26 cellular contexts compared by ENCODE assay signal in the genomic region with DNA sequence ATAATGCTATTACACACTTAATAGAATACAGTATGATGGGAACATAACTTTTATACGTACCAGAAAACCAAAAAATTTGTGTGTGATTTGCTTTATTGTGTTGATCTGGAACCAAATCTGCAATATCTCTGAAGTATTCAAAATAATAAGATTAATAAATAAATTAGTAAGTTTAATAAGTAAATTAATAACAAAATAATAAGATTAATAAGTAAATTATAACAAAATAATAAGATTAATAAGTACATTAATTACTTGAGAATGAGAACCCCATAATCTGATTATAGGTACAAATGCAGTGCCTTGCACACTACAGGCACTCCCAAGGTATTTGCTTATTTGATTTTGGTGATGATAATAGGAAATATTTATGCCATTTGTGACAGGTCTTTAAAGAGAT.
"Had no signal": no experiment of that assay in that cellular context is flagged by ENCODE, and none has a peak within 500 bp of the region (broad histone marks: within the 10 kb centered on the region; RNA-seq: fewer than 3 reads in every experiment).

No MANE protein-coding gene starts in this region.

- H3K4me1 ChIP-seq: neural progenitor cell, parathyroid adenoma, psoas muscle, right lobe of liver, sigmoid colon, suprapubic skin, testis, transverse colon, upper lobe of right lung, uterus had no signal

- H3K36me3 ChIP-seq: neural progenitor cell, ovary, right lobe of liver, sigmoid colon, suprapubic skin, tibial artery, transverse colon, upper lobe of right lung, uterus had no signal

- H3K27me3 ChIP-seq: neural progenitor cell, ovary, right lobe of liver, sigmoid colon, suprapubic skin, testis, tibial artery, transverse colon, upper lobe of right lung, uterus had no signal

- DNase-seq: natural killer cell; occipital lobe; ovary; posterior cingulate gyrus; psoas muscle; right cardiac atrium; right lobe of liver; sigmoid colon; small intestine; stimulated activated CD4-positive, alpha-beta T cell treated with anti-CD3 and anti-CD28 coated beads, Interleukin-15, amount 100 ng/mL, for 24 hours; stimulated activated CD4-positive, alpha-beta T cell treated with anti-CD3 and anti-CD28 coated beads, Interleukin-4, amount 100 ng/mL, for 1 hour; stimulated activated CD4-positive, alpha-beta T cell treated with anti-CD3 and anti-CD28 coated beads, Interleukin-4, amount 100 ng/mL, for 4 hours; stimulated activated CD8-positive, alpha-beta memory T cell treated with anti-CD3 and anti-CD28 coated beads, Interleukin-4, amount 100 ng/mL, for 48 hours; stimulated activated naive CD4-positive, alpha-beta T cell; stimulated activated naive CD8-positive, alpha-beta T cell treated with anti-CD3 and anti-CD28 coated beads, Interleukin-15, amount 100 ng/mL, for 72 hours; stimulated activated naive CD8-positive, alpha-beta T cell treated with anti-CD3 and anti-CD28 coated beads, Interleukin-15, Interleukin-2, amounts not matched to agents 100 U/mL and 50 U/mL, for 24 hours; substantia nigra; testis; tibial artery; transverse colon; upper lobe of right lung; uterus had no signal

- H2AFZ ChIP-seq: neural progenitor cell, parathyroid adenoma had no signal

- H3K4me2 ChIP-seq: neural progenitor cell had no signal

- H3K27ac ChIP-seq: neural progenitor cell, ovary, parathyroid adenoma, psoas muscle, right lobe of liver, sigmoid colon, suprapubic skin, testis, transverse colon, upper lobe of right lung, uterus had no signal

- H3K9me3 ChIP-seq: ovary, psoas muscle, right lobe of liver, sigmoid colon, suprapubic skin, testis, tibial artery, transverse colon, upper lobe of right lung, uterus had no signal

- H3K4me3 ChIP-seq: neural progenitor cell, ovary, psoas muscle, right lobe of liver, sigmoid colon, suprapubic skin, testis, tibial artery, transverse colon, upper lobe of right lung, uterus had no signal

- FAIRE-seq: small intestine had no signal

- ATAC-seq: natural killer cell; psoas muscle; right cardiac atrium; right lobe of liver; stimulated activated memory B cell treated with anti-CD40 and anti-IgM and Interleukin-4, amounts not matched to agents 10 μg/mL and 1 μg/mL and 100 μg/mL, for 72 hours; stimulated activated naive CD8-positive, alpha-beta T cell treated with anti-CD3 and anti-CD28 coated beads, Interleukin-15, amount 100 ng/mL, for 72 hours; stimulated activated naive CD8-positive, alpha-beta T cell treated with anti-CD3 and anti-CD28 coated beads, Interleukin-15, Interleukin-2, amounts not matched to agents 100 U/mL and 50 U/mL, for 24 hours had no signal

- H3K79me2 ChIP-seq: parathyroid adenoma had no signal

- H3K9ac ChIP-seq: neural progenitor cell, parathyroid adenoma had no signal
